Comparison of ENCODE assay signal across 8 cellular contexts in the genomic region with DNA sequence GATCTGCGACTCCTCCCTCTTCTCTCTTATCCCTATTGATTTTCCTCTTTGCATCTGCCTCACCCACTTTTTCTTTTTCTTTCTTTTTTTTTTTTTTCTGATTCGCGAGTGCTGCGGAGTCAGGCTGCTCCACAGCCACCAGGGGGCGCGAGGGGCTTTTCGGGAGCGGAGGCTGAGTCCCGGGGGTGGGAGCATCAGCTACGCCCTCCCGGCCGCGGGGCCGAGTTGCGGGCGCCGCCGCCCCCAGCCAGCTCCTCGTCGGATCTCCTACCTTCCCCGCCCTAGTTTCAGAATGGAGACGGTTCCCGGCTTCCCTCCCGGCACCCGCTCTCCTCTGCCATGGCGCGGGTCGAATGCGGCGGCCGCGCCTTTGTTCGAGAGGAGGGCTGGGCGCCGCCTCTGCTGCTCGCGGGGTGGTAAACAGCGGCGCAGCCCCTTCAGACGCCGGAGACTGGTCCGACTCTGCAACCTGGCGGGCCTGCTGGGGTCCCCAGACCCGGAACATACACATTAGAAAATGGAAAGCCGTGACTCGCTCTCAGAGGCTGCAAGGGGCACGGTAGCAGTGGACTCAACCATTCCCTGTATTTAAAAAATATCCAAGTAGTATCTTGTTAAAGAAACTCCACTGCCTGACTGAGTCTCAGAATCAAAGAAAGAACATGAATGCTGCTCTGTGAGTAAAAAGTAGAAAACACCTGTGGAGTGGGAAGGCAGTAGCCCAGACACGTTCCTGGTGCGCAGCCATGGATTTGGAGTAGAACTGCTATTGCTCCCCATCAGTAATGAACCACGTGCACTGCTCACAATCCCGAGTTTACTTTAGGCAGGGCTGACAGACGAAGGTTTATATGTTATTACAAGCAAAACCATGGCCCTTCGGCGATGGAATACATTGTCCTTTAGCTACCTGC. TPM values are rescaled to one million over a fixed set of nuclear protein-coding genes. Genes with fewer than 3 reads are reported as not detected.
DNase-seq lines count a peak whose midpoint lies in the region; ATAC-seq and TF ChIP-seq lines count a peak whose summit lies in the region.

No MANE protein-coding gene starts in this region.

- H3K9me3 ChIP-seq in IMR-90 (ENCODE audit: control insufficient read depth, insufficient read depth, low read length) = no peaks in the 10 kb centered on the region
- no peaks in the 10 kb centered on the region for H3K9me3 ChIP-seq in PC-9 (ENCODE audit: insufficient read depth, low read depth)

- H4K20me1 ChIP-seq in IMR-90 (ENCODE audit: insufficient read depth, low read length) (peaks cover 7% of the 10 kb centered on the region; the same call in 1 of the 2 replicates), PC-9 (ENCODE audit: insufficient read depth) (no peaks in the 10 kb centered on the region)

- H3K4me1 Mint-ChIP-seq in activated T-helper 17 cell treated with anti-CD3 and anti-CD28 coated beads, Interleukin-2, amount 50 U/mL, for 72 hours = peaks cover 5% of the 10 kb centered on the region
- H3K4me1 Mint-ChIP-seq in natural killer cell = peaks cover 15 to 20% of the 10 kb centered on the region in 2 donors
- H3K4me1 Mint-ChIP-seq in stimulated activated naive B cell treated with anti-CD40 and anti-IgM and Interleukin-4, amounts not matched to agents 10 μg/mL and 1 μg/mL and 100 μg/mL, for 72 hours = peaks cover 9 to 23% of the 10 kb centered on the region in 2 donors

- POLR2A ChIA-PET in IMR-90 (lab: Charles Lee; ENCODE audit: unreplicated experiment) (interaction anchor here (0.6 to 1.0 kb wide), 2 partner anchors 50 to 77 kb away, joined by 4 to 5 read pairs; no protein-coding TSS in a partner anchor), PC-9 (lab: Charles Lee; ENCODE audit: unreplicated experiment) (no interaction called here)

- H2BK5ac ChIP-seq in IMR-90 (ENCODE audit: low read depth, low read length, poor library complexity, severe bottlenecking) = peak overlapping the region; percentile 61

- BruUV-seq in IMR-90 (replicated peaks; lab: Mats Ljungman, UMichigan) (no TSS peak), PC-9 (replicated peaks; lab: Mats Ljungman, UMichigan) (no TSS peak)

- H3K18ac ChIP-seq in IMR-90 (ENCODE audit: low read depth, low read length) = peak overlapping the region; percentile 22; the same call in 1 of the 2 replicates

- peak overlapping the region; percentile 90 for H2BK120ac ChIP-seq in IMR-90 (ENCODE audit: low read depth, low read length)

- no peaks in the 10 kb centered on the region for H3K36me3 Mint-ChIP-seq in activated T-helper 17 cell treated with anti-CD3 and anti-CD28 coated beads, Interleukin-2, amount 50 U/mL, for 72 hours (ENCODE audit: low read depth)
- no peaks in the 10 kb centered on the region for H3K36me3 Mint-ChIP-seq in natural killer cell
- H3K36me3 Mint-ChIP-seq in stimulated activated naive B cell treated with anti-CD40 and anti-IgM and Interleukin-4, amounts not matched to agents 10 μg/mL and 1 μg/mL and 100 μg/mL, for 72 hours = peaks cover 0 to 2% of the 10 kb centered on the region in 2 donors

- H4K91ac ChIP-seq in IMR-90 (ENCODE audit: insufficient read depth, low read depth, low read length) = peak overlapping the region; percentile 70

- in situ Hi-C loops in IMR-90 (cut with MboI; ENCODE audit: low sequenced_read_pairs) = loop anchor here (5.0 kb wide), 1 partner anchor 108 kb away; no protein-coding TSS in a partner anchor

- no peaks in the 10 kb centered on the region for H3F3A ChIP-seq in PC-9 (ENCODE audit: insufficient read depth, low read depth)

- H2AFZ ChIP-seq in IMR-90 (replicated peaks; ENCODE audit: low read length, poor library complexity) (peak overlapping the region; percentile 90), PC-9 (no peak overlapping the region; the same call in 1 of the 2 replicates)

- peak overlapping the region; percentile 82 for H3K23ac ChIP-seq in IMR-90 (ENCODE audit: low read depth, low read length)

- H3K27me3 ChIP-seq in IMR-90 (ENCODE audit: control insufficient read depth, insufficient read depth, low read length) (no peaks in the 10 kb centered on the region; the same call in 1 of the 2 replicates), PC-9 (ENCODE audit: insufficient read depth, low read depth) (peaks cover 4% of the 10 kb centered on the region; the same call in 1 of the 2 replicates)

- TF ChIP-seq POLR2A in IMR-90 (IDR thresholded peaks at IDR 0.05; ENCODE audit: low read depth, low read length) = 0 out of 2 replicates have a peak, but pooled peaks have one; percentile 5

- peak overlapping the region; percentile 76 for H2AK9ac ChIP-seq in IMR-90 (replicated peaks; ENCODE audit: low read depth, low read length, poor library complexity)

- H3K36me3 ChIP-seq in IMR-90 (ENCODE audit: control insufficient read depth, insufficient read depth, low read length) (no peaks in the 10 kb centered on the region), PC-9 (ENCODE audit: low read depth) (no peaks in the 10 kb centered on the region)

- intact Hi-C loops in IMR-90 (cut with micrococcal nuclease) = loop anchor here (1.0 to 5.0 kb wide), 5 partner anchors 52 to 230 kb away; no protein-coding TSS in a partner anchor
- intact Hi-C loops in PC-9 (cut with micrococcal nuclease; ENCODE audit: unreplicated experiment) = loop anchor here (1.0 kb wide), 1 partner anchor 124 kb away; no protein-coding TSS in a partner anchor
- intact Hi-C loops in natural killer cell (cut with micrococcal nuclease) = loop anchor here (1.0 kb wide), 1 partner anchor 368 kb away; no protein-coding TSS in a partner anchor

- H3K79me1 ChIP-seq in IMR-90 (ENCODE audit: low read depth in 1 of 2, low read length in 2 of 2) = peaks cover 33 to 56% of the 10 kb centered on the region in 2 experiments

- peak overlapping the region; percentile 96 for H3K4me3 ChIP-seq in IMR-90 (ENCODE audit: insufficient read depth, low read depth, low read length)
- no peak overlapping the region for H3K4me3 ChIP-seq in PC-9
- H3K4me3 ChIP-seq in fibroblast of mammary gland (ENCODE audit: control insufficient read depth, low read depth, low read length) = peak overlapping the region; percentile 65

- ATAC-seq in GM21576 (IDR thresholded peaks at IDR 0.05; ENCODE audit: unreplicated experiment) = peak; percentile 69
- ATAC-seq in IMR-90 (ENCODE audit: low read depth) = peak; percentile 89
- ATAC-seq in activated T-helper 17 cell treated with anti-CD3 and anti-CD28 coated beads, Interleukin-2, amount 50 U/mL, for 72 hours (replicated peaks) = peak; percentile 78
- peak; percentile 78 to 86 (median 83) for ATAC-seq in natural killer cell
- peak; percentile 83 to 85 for ATAC-seq in stimulated activated naive B cell treated with anti-CD40 and anti-IgM and Interleukin-4, amounts not matched to agents 10 μg/mL and 1 μg/mL and 100 μg/mL, for 72 hours (replicated peaks)

- DNase-seq in DMS114 treated with DMSO at 0.1 percent for 48 hours (lab: John Stamatoyannopoulos, UW; ENCODE audit: unreplicated experiment) = peak; percentile 26
- peak; percentile 85 for DNase-seq in IMR-90
- peak in 1 of 2 experiments; percentile 57 for DNase-seq in PC-9
- peak; percentile 83 for DNase-seq in fibroblast of mammary gland (ENCODE audit: low read depth)
- DNase-seq in natural killer cell = peak; percentile 62
- DNase-seq in stimulated activated naive B cell treated with anti-CD40 and anti-IgM and Interleukin-4, amounts not matched to agents 10 μg/mL and 1 μg/mL and 100 μg/mL, for 72 hours = peak; percentile 58

- H3K27ac ChIP-seq in IMR-90 (ENCODE audit: insufficient read depth, low read length) (peak overlapping the region; percentile 82), PC-9 (no peak overlapping the region)

- H3K4me2 ChIP-seq in IMR-90 (ENCODE audit: low read depth, low read length) = peak overlapping the region; percentile 84
- no peak overlapping the region for H3K4me2 ChIP-seq in PC-9

- H2BK20ac ChIP-seq in IMR-90 (ENCODE audit: low read depth, low read length) = peak overlapping the region; percentile 51

- H3K9me3 Mint-ChIP-seq in activated T-helper 17 cell treated with anti-CD3 and anti-CD28 coated beads, Interleukin-2, amount 50 U/mL, for 72 hours = no peaks in the 10 kb centered on the region
- H3K9me3 Mint-ChIP-seq in natural killer cell = no peaks in the 10 kb centered on the region
- no peaks in the 10 kb centered on the region for H3K9me3 Mint-ChIP-seq in stimulated activated naive B cell treated with anti-CD40 and anti-IgM and Interleukin-4, amounts not matched to agents 10 μg/mL and 1 μg/mL and 100 μg/mL, for 72 hours

- TF ChIP-seq CTCF in IMR-90 (conservative IDR thresholded peaks at IDR 0.05; ENCODE audit: low read depth, low read length) (peak; percentile 96), PC-9 (conservative IDR thresholded peaks at IDR 0.05) (peak; percentile 42; the same call in 1 of the 2 replicates), fibroblast of mammary gland (conservative IDR thresholded peaks at IDR 0.05; ENCODE audit: control insufficient read depth, insufficient read depth, low read depth, low read length) (peak; percentile 69), natural killer cell (IDR thresholded peaks at IDR 0.05) (peak; percentile 78)

- H3K56ac ChIP-seq in IMR-90 (ENCODE audit: extremely low read depth, insufficient read depth, low read length) = peak overlapping the region; percentile 86

- WGBS in IMR-90 (ENCODE audit: extremely low coverage in 2 of 2, insufficient read length in 1 of 2), 2 experiments = 2% methylated on average over 22 of the region's 54 CpGs; no CpG with 5 or more reads in 1 of the 2 experiments

- peaks cover 71% of the 10 kb centered on the region for H3K27me3 Mint-ChIP-seq in activated T-helper 17 cell treated with anti-CD3 and anti-CD28 coated beads, Interleukin-2, amount 50 U/mL, for 72 hours
- peaks cover 46 to 86% of the 10 kb centered on the region in 2 donors for H3K27me3 Mint-ChIP-seq in natural killer cell (ENCODE audit: low read depth in 2 of 2)
- H3K27me3 Mint-ChIP-seq in stimulated activated naive B cell treated with anti-CD40 and anti-IgM and Interleukin-4, amounts not matched to agents 10 μg/mL and 1 μg/mL and 100 μg/mL, for 72 hours = peaks cover 64 to 70% of the 10 kb centered on the region in 2 donors

- CTCF ChIA-PET in IMR-90 (lab: Yijun Ruan, JAX) = interaction anchor here (0.6 to 2.3 kb wide), 20 partner anchors 11 to 1961 kb away, joined by 3 to 11 read pairs (median 5); a partner anchor contains a TSS
- CTCF ChIA-PET in PC-9 (lab: Charles Lee) = interaction anchor here (0.7 kb wide), 4 partner anchors 48 to 235 kb away, joined by 3 to 7 read pairs (median 4); no protein-coding TSS in a partner anchor

- peak overlapping the region; percentile 13 to 66; a peak in 3 of 4 replicates for H4K8ac ChIP-seq in IMR-90 (ENCODE audit: low read depth in 2 of 2, low read length in 2 of 2)

- H3K14ac ChIP-seq in IMR-90 (replicated peaks; ENCODE audit: low read depth, low read length) = peak overlapping the region; percentile 89

- H3K27ac Mint-ChIP-seq in activated T-helper 17 cell treated with anti-CD3 and anti-CD28 coated beads, Interleukin-2, amount 50 U/mL, for 72 hours = no peak overlapping the region
- peak overlapping the region in 1 of 2 donors; percentile 52 for H3K27ac Mint-ChIP-seq in natural killer cell
- peak overlapping the region; percentile 63 for H3K27ac Mint-ChIP-seq in stimulated activated naive B cell treated with anti-CD40 and anti-IgM and Interleukin-4, amounts not matched to agents 10 μg/mL and 1 μg/mL and 100 μg/mL, for 72 hours

- peak overlapping the region; percentile 74 for H3K4ac ChIP-seq in IMR-90 (ENCODE audit: low read depth, low read length)

- H2BK15ac ChIP-seq in IMR-90 (ENCODE audit: low read depth, low read length) = peak overlapping the region; percentile 40; the same call in 1 of the 3 replicates

- dilution Hi-C loops in IMR-90 (cut with HindIII; ENCODE audit: low sequenced_read_pairs, unreplicated experiment) = no loop called here

- H3K9me2 ChIP-seq in PC-9 (ENCODE audit: insufficient read depth) = no peaks in the 10 kb centered on the region

- peak overlapping the region; percentile 14 for H4K5ac ChIP-seq in IMR-90 (ENCODE audit: low read depth, low read length)

- H3K9ac ChIP-seq in IMR-90 (ENCODE audit: low read depth, low read length) = peak overlapping the region; percentile 83

- peak overlapping the region; percentile 80 for H3K4me3 Mint-ChIP-seq in activated T-helper 17 cell treated with anti-CD3 and anti-CD28 coated beads, Interleukin-2, amount 50 U/mL, for 72 hours
- H3K4me3 Mint-ChIP-seq in natural killer cell = peak overlapping the region; percentile 99
- peak overlapping the region; percentile 85 to 93 for H3K4me3 Mint-ChIP-seq in stimulated activated naive B cell treated with anti-CD40 and anti-IgM and Interleukin-4, amounts not matched to agents 10 μg/mL and 1 μg/mL and 100 μg/mL, for 72 hours

- no peaks in the 10 kb centered on the region for H3K79me2 ChIP-seq in PC-9 (ENCODE audit: low read depth)

- TF ChIP-seq RAD21 in IMR-90 (IDR thresholded peaks at IDR 0.05; ENCODE audit: low read length) = peak; percentile 84

- peaks cover 2% of the 10 kb centered on the region; the same call in 1 of the 2 replicates for H3K9me1 ChIP-seq in IMR-90 (ENCODE audit: insufficient read depth, low read length)

- peaks cover 8% of the 10 kb centered on the region for H3K4me1 ChIP-seq in IMR-90 (ENCODE audit: control insufficient read depth, insufficient read depth, low read length)
- H3K4me1 ChIP-seq in PC-9 (replicated peaks; ENCODE audit: insufficient read depth) = no peaks in the 10 kb centered on the region

- H2AK5ac ChIP-seq in IMR-90 (ENCODE audit: low read depth, low read length) = peak overlapping the region; percentile 29; the same call in 1 of the 2 replicates

RNA-seq across cellular contexts. Expression of a gene that starts 55.7 kb away (rescaled TPM):
- 46.1 and 50.2 TPM in 2 replicates for total RNA-seq in IMR-90 (2012; rRNA removed)
- 60.9 and 66.4 TPM in 2 replicates for polyA plus RNA-seq in IMR-90 (2012; rRNA removed)
- polyA plus RNA-seq in IMR-90 (2012; cell fraction: cytosol; rRNA removed) = 31.1 and 32.6 TPM in 2 replicates
- polyA plus RNA-seq in IMR-90 (2012; cell fraction: nucleus; rRNA removed; ENCODE audit: low replicate concordance) = 34.6 and 103 TPM in 2 replicates
- total RNA-seq in PC-9 (2021) = 0.40 and 1.3 TPM in 2 replicates
- under 1 TPM in 1 of 2 donors, not detected in 1; 0.52 TPM for total RNA-seq in activated T-helper 17 cell treated with anti-CD3 and anti-CD28 coated beads, Interleukin-2, amount 50 U/mL, for 72 hours
- not detected for total RNA-seq in natural killer cell

Comparison
In these comparisons a context has a peak if more than half of its experiments do, and no peak if none do; other contexts are left out.
1. CTCF ChIP-seq: peak in every context shown above with its lines; median percentile 96 in IMR-90; 78 in natural killer cell; 69 in fibroblast of mammary gland; 42 in PC-9.
2. RNA of a gene that starts 55.7 kb away (total RNA-seq): 46.1 to 50.2 TPM in IMR-90; 0.40 to 1.3 TPM in PC-9, 0.52 TPM in activated T-helper 17 cell treated with anti-CD3 and anti-CD28 coated beads, Interleukin-2, amount 50 U/mL, for 72 hours and not detected in natural killer cell; every median in the first group is over 10 times any median in the second.
3. Peak in every context shown above with its lines, with median percentiles within 50 percentile points of each other: ATAC-seq and H3K4me3 Mint-ChIP-seq.